2 cellular contexts compared by ENCODE assay signal in genomic region chr14:58716706-58717105, GRCh38.
TF ChIP-seq lines count a peak whose summit lies in the region.

No MANE protein-coding gene starts in this region.

TF ChIP-seq in A549, 52 proteins besides CTCF, POLR2A, EP300 and RAD21:
- TF ChIP-seq CHD2 (IDR thresholded peaks at IDR 0.05; ENCODE audit: low read length, partially characterized antibody) (no peak), SREBF2 (IDR thresholded peaks at IDR 0.05) (no peak), KDM5A (IDR thresholded peaks at IDR 0.05) (no peak), BHLHE40 (IDR thresholded peaks at IDR 0.05; ENCODE audit: low read depth, low read length) (no peak), ZSCAN20 (CRISPR knock-in tag; IDR thresholded peaks at IDR 0.05) (no peak), HES2 (IDR thresholded peaks at IDR 0.05) (no peak)

TF ChIP-seq in IMR-90, 13 proteins besides CTCF, POLR2A, EP300 and RAD21:
- TF ChIP-seq MAFK (IDR thresholded peaks at IDR 0.05; ENCODE audit: low read depth, low read length) (no peak), RFX5 (IDR thresholded peaks at IDR 0.05; ENCODE audit: low read depth, low read length) (no peak), SMC3 (IDR thresholded peaks at IDR 0.05; ENCODE audit: low read depth, low read length) (no peak), FOS (IDR thresholded peaks at IDR 0.05; ENCODE audit: low read depth, low read length) (no peak), RCOR1 (IDR thresholded peaks at IDR 0.05; ENCODE audit: insufficient replicate concordance, low read length) (no peak), BHLHE40 (IDR thresholded peaks at IDR 0.05; ENCODE audit: low read depth, low read length) (no peak), NFE2L2 (IDR thresholded peaks at IDR 0.05; ENCODE audit: low read depth, low read length) (no peak), ELK1 (IDR thresholded peaks at IDR 0.05; ENCODE audit: borderline replicate concordance, low read depth, low read length) (no peak), MAZ (IDR thresholded peaks at IDR 0.05; ENCODE audit: borderline replicate concordance, low read depth, low read length) (no peak), CHD1 (IDR thresholded peaks at IDR 0.05; ENCODE audit: low read depth, low read length) (no peak), CEBPB (IDR thresholded peaks at IDR 0.05; ENCODE audit: low read depth, low read length) (no peak), USF2 (IDR thresholded peaks at IDR 0.05; ENCODE audit: low read depth, low read length) (no peak), MXI1 (IDR thresholded peaks at IDR 0.05; ENCODE audit: borderline replicate concordance, low read depth, low read length) (no peak)
